In the genomic region with DNA sequence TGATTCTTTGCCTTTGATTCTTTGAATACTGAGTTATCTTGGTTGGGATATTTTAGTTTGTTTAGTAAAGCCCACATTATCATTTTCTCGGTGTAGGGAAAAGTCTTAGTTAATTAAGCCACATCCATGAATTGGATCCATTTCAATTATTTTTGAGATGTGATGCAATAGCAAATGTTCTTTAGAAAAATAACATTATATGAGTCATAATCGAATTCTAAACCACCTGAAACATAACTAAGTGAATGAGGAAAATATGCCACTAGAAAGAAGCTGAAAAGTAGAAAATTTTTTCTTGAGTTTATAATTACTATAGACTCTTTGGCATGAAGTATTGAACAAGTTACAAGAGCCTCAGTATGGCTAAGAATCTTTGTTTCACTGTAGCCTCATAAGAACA, we compare ENCODE assay signal across 17 cellular contexts. TPM values are rescaled to one million over a fixed set of nuclear protein-coding genes. Genes with fewer than 3 reads are reported as not detected.
A peak's percentile ranks its signal among the peaks of the same experiment; 100 is the strongest.
DNase-seq lines count a peak whose midpoint lies in the region; ATAC-seq, FAIRE-seq and TF ChIP-seq lines count a peak whose summit lies in the region.
"Had no signal": no experiment of that assay in that cellular context is flagged by ENCODE, and none has a peak within 500 bp of the region (broad histone marks: within the 10 kb centered on the region; RNA-seq: fewer than 3 reads in every experiment).

No MANE protein-coding gene starts in this region.

- H3K4me1 Mint-ChIP-seq in astrocyte (ENCODE audit: low read depth, unreplicated experiment) (no peaks in the 10 kb centered on the region), osteocyte (ENCODE audit: unreplicated experiment) (peaks cover 24% of the 10 kb centered on the region)

- H4K20me1 ChIP-seq in astrocyte (ENCODE audit: insufficient read depth, low read length) = no peaks in the 10 kb centered on the region

- H3K36me3 ChIP-seq in astrocyte (ENCODE audit: insufficient read depth, low read length) (no peaks in the 10 kb centered on the region), gastrocnemius medialis (no peaks in the 10 kb centered on the region)

- in situ Hi-C loops in gastrocnemius medialis (cut with MboI; ENCODE audit: low sequenced_read_pairs in 4 of 4) = no loop called here

- ATAC-seq in gastrocnemius medialis = no peak
- ATAC-seq: CD8-positive, alpha-beta T cell had no signal

- intact Hi-C loops in gastrocnemius medialis (cut with DNase I; ENCODE audit: low total_unique reads) = loop anchor here (10.0 kb wide), 1 partner anchor 399 kb away; a partner anchor contains a TSS

- no peak for FAIRE-seq in astrocyte (lab: Jason Lieb, UNC)
- FAIRE-seq: HTR-8/SVneo had no signal

- H3K36me3 Mint-ChIP-seq in astrocyte (ENCODE audit: low read depth, unreplicated experiment) (no peaks in the 10 kb centered on the region), osteocyte (ENCODE audit: unreplicated experiment) (no peaks in the 10 kb centered on the region)
- H3K36me3 Mint-ChIP-seq: CD8-positive, alpha-beta T cell had no signal

- H2AFZ ChIP-seq in astrocyte (ENCODE audit: low read depth, low read length) = no peak overlapping the region

- no peak overlapping the region for H3K9ac ChIP-seq in astrocyte (ENCODE audit: low read length)

- TF ChIP-seq CTCF in astrocyte (IDR thresholded peaks at IDR 0.05; ENCODE audit: insufficient read depth, low read depth, low read length) = no peak
- no peak for TF ChIP-seq CTCF in cardiac fibroblast (IDR thresholded peaks at IDR 0.05; ENCODE audit: low read depth, low read length)
- no peak for TF ChIP-seq CTCF in fibroblast of villous mesenchyme (IDR thresholded peaks at IDR 0.05; ENCODE audit: insufficient read depth, low read depth, low read length)
- no peak for TF ChIP-seq CTCF in gastrocnemius medialis (IDR thresholded peaks at IDR 0.05 in 4 of 5, conservative IDR thresholded peaks at IDR 0.05 in 1 of 5)
- no peak for TF ChIP-seq CTCF in osteocyte (IDR thresholded peaks at IDR 0.05)

- H3K4me3 Mint-ChIP-seq in astrocyte (ENCODE audit: unreplicated experiment) (no peak overlapping the region), osteocyte (ENCODE audit: unreplicated experiment) (no peak overlapping the region)
- H3K4me3 Mint-ChIP-seq: CD8-positive, alpha-beta T cell had no signal

- H3K4me1 ChIP-seq in astrocyte (ENCODE audit: insufficient read depth, low read length) = no peaks in the 10 kb centered on the region
- H3K4me1 ChIP-seq in gastrocnemius medialis = peaks cover 27 to 32% of the 10 kb centered on the region in 2 donors

- no peaks in the 10 kb centered on the region for H3K79me2 ChIP-seq in astrocyte (ENCODE audit: insufficient read depth, low read length)

- H3K27ac Mint-ChIP-seq in astrocyte (ENCODE audit: unreplicated experiment) (no peak overlapping the region), osteocyte (ENCODE audit: unreplicated experiment) (no peak overlapping the region)
- H3K27ac Mint-ChIP-seq: CD8-positive, alpha-beta T cell had no signal

- H3K9me3 ChIP-seq in astrocyte (ENCODE audit: insufficient read depth, low read depth, low read length) (no peaks in the 10 kb centered on the region), gastrocnemius medialis (no peaks in the 10 kb centered on the region)

- H3K27me3 ChIP-seq in astrocyte (ENCODE audit: insufficient read depth, low read length) (no peaks in the 10 kb centered on the region), gastrocnemius medialis (no peaks in the 10 kb centered on the region)

- TF ChIP-seq POLR2A in gastrocnemius medialis (IDR thresholded peaks at IDR 0.05) = no peak

- DNase-seq in astrocyte (ENCODE audit: low read depth) (peak; percentile 24), cardiac fibroblast (ENCODE audit: low read depth in 2 of 2) (peak; percentile 34 to 42), fibroblast of villous mesenchyme (ENCODE audit: low read depth) (peak; percentile 35), gastrocnemius medialis (no peak), cerebellar nuclear complex (lab: John Stamatoyannopoulos, UW) (no peak), islet precursor cell (no peak), osteocyte (ENCODE audit: extremely low spot score, unreplicated experiment) (no peak)
- DNase-seq: CD8-positive, alpha-beta T cell; DND-41; GDM1; GOT3; KG1; NCI-H1417; NCI-H2029; NCI-H510A treated with DMSO at 0.1 percent for 48 hours; SHP77 treated with DMSO at 0.1 percent for 48 hours had no signal

- H3K27me3 Mint-ChIP-seq in astrocyte (ENCODE audit: low read depth, unreplicated experiment) = no peaks in the 10 kb centered on the region
- H3K27me3 Mint-ChIP-seq in osteocyte (ENCODE audit: unreplicated experiment) = no peaks in the 10 kb centered on the region

- H3K9me3 Mint-ChIP-seq in astrocyte (ENCODE audit: unreplicated experiment) (no peaks in the 10 kb centered on the region), osteocyte (ENCODE audit: unreplicated experiment) (peaks cover 12% of the 10 kb centered on the region)
- H3K9me3 Mint-ChIP-seq: CD8-positive, alpha-beta T cell had no signal

- H3K27ac ChIP-seq in astrocyte (ENCODE audit: low read depth, low read length) (no peak overlapping the region), gastrocnemius medialis (peak overlapping the region; percentile 77 to 92 (median 78))

- H3K4me3 ChIP-seq in astrocyte (ENCODE audit: insufficient read depth, low read depth, low read length) = no peak overlapping the region
- no peak overlapping the region for H3K4me3 ChIP-seq in cardiac fibroblast (replicated peaks in 1 of 2; ENCODE audit: low read depth in 2 of 2, low read length in 2 of 2)
- H3K4me3 ChIP-seq in fibroblast of villous mesenchyme (ENCODE audit: low read depth, low read length) = no peak overlapping the region
- no peak overlapping the region for H3K4me3 ChIP-seq in gastrocnemius medialis

- H3K4me2 ChIP-seq in astrocyte (ENCODE audit: low read length) = no peak overlapping the region

RNA-seq across cellular contexts. Expression of a gene that starts 17.5 kb away (rescaled TPM):
- total RNA-seq in astrocyte = not detected in 2 replicates
- total RNA-seq in fibroblast of villous mesenchyme = not detected in 2 replicates
- not detected for total RNA-seq in gastrocnemius medialis
- total RNA-seq in osteocyte = not detected in 2 replicates
- total RNA-seq: CD8-positive, alpha-beta T cell had no signal

RNA-seq across cellular contexts. Expression of a gene that starts 36.8 kb away (rescaled TPM):
- total RNA-seq in astrocyte = not detected in 2 replicates
- not detected in 2 replicates for total RNA-seq in fibroblast of villous mesenchyme
- total RNA-seq in gastrocnemius medialis = under 1 TPM in 1 of 4 donors, not detected in 3; 0.22 TPM
- total RNA-seq in osteocyte = not detected in 2 replicates
- total RNA-seq: CD8-positive, alpha-beta T cell had no signal

Comparison
In these comparisons a context has a peak if more than half of its experiments do, and no peak if none do; other contexts are left out.
1. DNase-seq: peak in astrocyte (single experiment), cardiac fibroblast (2 of 2) and fibroblast of villous mesenchyme (single experiment); none in gastrocnemius medialis (0 of 2), cerebellar nuclear complex (0 of 2), islet precursor cell (single experiment) and osteocyte (single experiment).